In genomic region chr10:63005246-63005645, GRCh38 we compare ENCODE assay signal across 17 cellular contexts.
DNase-seq lines count a peak whose midpoint lies in the region; ATAC-seq and TF ChIP-seq lines count a peak whose summit lies in the region.
"Had no signal": no experiment of that assay in that cellular context is flagged by ENCODE, and none has a peak within 500 bp of the region (broad histone marks: within the 10 kb centered on the region; RNA-seq: fewer than 3 reads in every experiment).

No MANE protein-coding gene starts in this region.

- H3K36me3 Mint-ChIP-seq in HFFc6 (ENCODE audit: low read depth), result no peaks in the 10 kb centered on the region

- DNase-seq in AG10803 (ENCODE audit: low read depth), result peak; percentile 84
- peak; percentile 8 for DNase-seq in HFFc6
- DNase-seq in astrocyte of the hippocampus (ENCODE audit: low read depth, low spot score), result peak; percentile 86
- DNase-seq in foreskin keratinocyte, result peak; percentile 19 to 23
- DNase-seq in erythroblast (lab: John Stamatoyannopoulos, UW), result no peak
- no peak for DNase-seq in SHP77 treated with DMSO at 0.1 percent for 48 hours (lab: John Stamatoyannopoulos, UW)
- DNase-seq: aorta, DMS53, head of caudate nucleus, kidney, MM.1S, NCI-H82, SJCRH30, substantia nigra had no signal

- H3K4me1 ChIP-seq in foreskin keratinocyte, result no peaks in the 10 kb centered on the region
- H3K4me1 ChIP-seq: SJCRH30 had no signal

- ATAC-seq in foreskin keratinocyte (no peak), GM18868 (IDR thresholded peaks at IDR 0.05; ENCODE audit: unreplicated experiment) (no peak), GM18858 (IDR thresholded peaks at IDR 0.05; ENCODE audit: unreplicated experiment) (no peak)

- no peak overlapping the region for H3K27ac Mint-ChIP-seq in HFFc6

- TF ChIP-seq CTCF in AG10803 (conservative IDR thresholded peaks at IDR 0.05; ENCODE audit: low read length) (no peak), HFFc6 (IDR thresholded peaks at IDR 0.05) (no peak), foreskin keratinocyte (conservative IDR thresholded peaks at IDR 0.05) (no peak)

- no peak overlapping the region for H3K4me3 Mint-ChIP-seq in HFFc6

- no peaks in the 10 kb centered on the region for H3K9me3 Mint-ChIP-seq in HFFc6

- H3K27ac ChIP-seq in foreskin keratinocyte, result no peak overlapping the region
- H3K27ac ChIP-seq: C4-2B, SJCRH30 had no signal

- H3K27me3 ChIP-seq in foreskin keratinocyte, result peaks cover 7% of the 10 kb centered on the region
- H3K27me3 ChIP-seq: SJCRH30 had no signal

- H3K4me3 ChIP-seq in AG10803 (ENCODE audit: low read length), result no peak overlapping the region
- H3K4me3 ChIP-seq: SJCRH30 had no signal

- peaks cover 18% of the 10 kb centered on the region for H3K27me3 Mint-ChIP-seq in HFFc6 (ENCODE audit: insufficient read depth)

- peaks cover 8% of the 10 kb centered on the region for H3K4me1 Mint-ChIP-seq in HFFc6 (ENCODE audit: low read depth)

- no peak for TF ChIP-seq POLR2A in erythroblast (IDR thresholded peaks at IDR 0.05; ENCODE audit: low read length)

Comparison
In these comparisons a context has a peak if more than half of its experiments do, and no peak if none do; other contexts are left out.
1. DNase-seq: peak in AG10803 (single experiment), HFFc6 (single experiment), astrocyte of the hippocampus (single experiment) and foreskin keratinocyte (2 of 2); none in erythroblast (0 of 2) and SHP77 treated with DMSO at 0.1 percent for 48 hours (single experiment).